Comparison of ENCODE assay signal across 3 cellular contexts in the genomic region with DNA sequence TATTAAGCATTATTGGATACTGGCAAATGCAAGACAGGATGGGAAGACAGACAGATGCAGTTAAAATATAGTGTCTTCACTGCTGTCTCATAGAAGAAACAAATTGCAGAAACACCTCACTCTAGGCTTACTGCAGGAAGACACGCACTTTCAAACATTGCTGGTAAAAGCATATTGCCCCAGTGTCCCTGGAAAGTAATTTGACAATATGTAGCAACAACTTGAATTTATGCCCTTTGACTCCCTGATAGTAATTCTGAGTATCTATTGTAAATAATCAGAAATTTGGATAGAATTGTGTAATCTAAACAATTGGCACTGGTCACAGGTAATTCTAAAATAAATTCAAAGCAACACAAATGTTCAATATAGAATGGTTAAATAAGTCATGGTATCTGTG.
A peak's percentile ranks its signal among the peaks of the same experiment; 100 is the strongest.
TF ChIP-seq lines count a peak whose summit lies in the region.

No MANE protein-coding gene starts in this region.

TF ChIP-seq in liver, 16 proteins besides CTCF, POLR2A, EP300 and RAD21:
- TF ChIP-seq FOXA1 (IDR thresholded peaks at IDR 0.05) (no peak), JUND (IDR thresholded peaks at IDR 0.05) (no peak), YY1 (IDR thresholded peaks at IDR 0.05) (peak; percentile 14), RXRA (IDR thresholded peaks at IDR 0.05) (peak; percentile 27 to 29), HNF4A (conservative IDR thresholded peaks at IDR 0.05) (peak; percentile 66 to 77), HNF4G (IDR thresholded peaks at IDR 0.05) (no peak)

TF ChIP-seq in HepG2, 621 proteins besides CTCF, POLR2A, EP300 and RAD21:
- TF ChIP-seq GZF1 (CRISPR knock-in tag; IDR thresholded peaks at IDR 0.05): no peak
- TF ChIP-seq ATM (IDR thresholded peaks at IDR 0.05; ENCODE audit: borderline replicate concordance): no peak
- TF ChIP-seq NR2F2 (IDR thresholded peaks at IDR 0.05; ENCODE audit: borderline replicate concordance, low read depth): no peak
- no peak for TF ChIP-seq RBFOX2 (IDR thresholded peaks at IDR 0.05; ENCODE audit: low read depth, low read length)
- TF ChIP-seq TAF1 (CRISPR knock-in tag; IDR thresholded peaks at IDR 0.05): no peak
- no peak for TF ChIP-seq HMG20A (CRISPR knock-in tag; IDR thresholded peaks at IDR 0.05; ENCODE audit: borderline replicate concordance)
- TF ChIP-seq KDM3A (CRISPR knock-in tag; IDR thresholded peaks at IDR 0.05; ENCODE audit: low read depth): no peak
- TF ChIP-seq ZNF674 (CRISPR knock-in tag; IDR thresholded peaks at IDR 0.05; ENCODE audit: low read depth): no peak
- no peak for TF ChIP-seq ZNF331 (CRISPR knock-in tag; IDR thresholded peaks at IDR 0.05)
- TF ChIP-seq, protein P1, sequence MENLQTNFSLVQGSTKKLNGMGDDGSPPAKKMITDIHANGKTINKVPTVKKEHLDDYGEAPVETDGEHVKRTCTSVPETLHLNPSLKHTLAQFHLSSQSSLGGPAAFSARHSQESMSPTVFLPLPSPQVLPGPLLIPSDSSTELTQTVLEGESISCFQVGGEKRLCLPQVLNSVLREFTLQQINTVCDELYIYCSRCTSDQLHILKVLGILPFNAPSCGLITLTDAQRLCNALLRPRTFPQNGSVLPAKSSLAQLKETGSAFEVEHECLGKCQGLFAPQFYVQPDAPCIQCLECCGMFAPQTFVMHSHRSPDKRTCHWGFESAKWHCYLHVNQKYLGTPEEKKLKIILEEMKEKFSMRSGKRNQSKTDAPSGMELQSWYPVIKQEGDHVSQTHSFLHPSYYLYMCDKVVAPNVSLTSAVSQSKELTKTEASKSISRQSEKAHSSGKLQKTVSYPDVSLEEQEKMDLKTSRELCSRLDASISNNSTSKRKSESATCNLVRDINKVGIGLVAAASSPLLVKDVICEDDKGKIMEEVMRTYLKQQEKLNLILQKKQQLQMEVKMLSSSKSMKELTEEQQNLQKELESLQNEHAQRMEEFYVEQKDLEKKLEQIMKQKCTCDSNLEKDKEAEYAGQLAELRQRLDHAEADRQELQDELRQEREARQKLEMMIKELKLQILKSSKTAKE (CRISPR knock-in tag; IDR thresholded peaks at IDR 0.05; ENCODE audit: borderline replicate concordance): no peak

TF ChIP-seq in K562, 482 proteins besides CTCF, POLR2A, EP300 and RAD21:
- TF ChIP-seq CSDE1 (IDR thresholded peaks at IDR 0.05): no peak
- TF ChIP-seq ATF6 (CRISPR knock-in tag; IDR thresholded peaks at IDR 0.05): no peak
- TF ChIP-seq SNIP1 (IDR thresholded peaks at IDR 0.05; ENCODE audit: low read depth): no peak
- TF ChIP-seq, protein P2, sequence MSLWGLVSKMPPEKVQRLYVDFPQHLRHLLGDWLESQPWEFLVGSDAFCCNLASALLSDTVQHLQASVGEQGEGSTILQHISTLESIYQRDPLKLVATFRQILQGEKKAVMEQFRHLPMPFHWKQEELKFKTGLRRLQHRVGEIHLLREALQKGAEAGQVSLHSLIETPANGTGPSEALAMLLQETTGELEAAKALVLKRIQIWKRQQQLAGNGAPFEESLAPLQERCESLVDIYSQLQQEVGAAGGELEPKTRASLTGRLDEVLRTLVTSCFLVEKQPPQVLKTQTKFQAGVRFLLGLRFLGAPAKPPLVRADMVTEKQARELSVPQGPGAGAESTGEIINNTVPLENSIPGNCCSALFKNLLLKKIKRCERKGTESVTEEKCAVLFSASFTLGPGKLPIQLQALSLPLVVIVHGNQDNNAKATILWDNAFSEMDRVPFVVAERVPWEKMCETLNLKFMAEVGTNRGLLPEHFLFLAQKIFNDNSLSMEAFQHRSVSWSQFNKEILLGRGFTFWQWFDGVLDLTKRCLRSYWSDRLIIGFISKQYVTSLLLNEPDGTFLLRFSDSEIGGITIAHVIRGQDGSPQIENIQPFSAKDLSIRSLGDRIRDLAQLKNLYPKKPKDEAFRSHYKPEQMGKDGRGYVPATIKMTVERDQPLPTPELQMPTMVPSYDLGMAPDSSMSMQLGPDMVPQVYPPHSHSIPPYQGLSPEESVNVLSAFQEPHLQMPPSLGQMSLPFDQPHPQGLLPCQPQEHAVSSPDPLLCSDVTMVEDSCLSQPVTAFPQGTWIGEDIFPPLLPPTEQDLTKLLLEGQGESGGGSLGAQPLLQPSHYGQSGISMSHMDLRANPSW (CRISPR knock-in tag; IDR thresholded peaks at IDR 0.05): no peak
- TF ChIP-seq CEBPB (tag; IDR thresholded peaks at IDR 0.05): 0 out of 2 replicates have a peak, but pooled peaks have one; percentile 16
- no peak for TF ChIP-seq ZNF444 (CRISPR knock-in tag; IDR thresholded peaks at IDR 0.05)
- no peak for TF ChIP-seq BRCA1 (IDR thresholded peaks at IDR 0.05)
- TF ChIP-seq BRCA1 (CRISPR knock-in tag; IDR thresholded peaks at IDR 0.05): no peak
